8 cellular contexts compared by ENCODE assay signal in genomic region chr7:92717982-92718716, GRCh38.
A peak's percentile ranks its signal among the peaks of the same experiment; 100 is the strongest.
DNase-seq lines count a peak whose midpoint lies in the region; ATAC-seq and TF ChIP-seq lines count a peak whose summit lies in the region.

No MANE protein-coding gene starts in this region.

- peaks cover 0 to 29% (median 19%) of the 10 kb centered on the region in 4 donors for H3K4me1 ChIP-seq in transverse colon

- intact Hi-C loops in transverse colon (cut with DNase I; ENCODE audit: low total_unique reads), result loop anchor here (5.0 to 10.0 kb wide), 2 partner anchors 47 to 114 kb away; no protein-coding TSS in a partner anchor

- peak overlapping the region; percentile 82 to 91 (median 86) for H3K27ac ChIP-seq in transverse colon

- no peaks in the 10 kb centered on the region for H3K9me3 ChIP-seq in transverse colon

- TF ChIP-seq CTCF in transverse colon (IDR thresholded peaks at IDR 0.05), result no peak

- ATAC-seq in HG02642 (IDR thresholded peaks at IDR 0.05; ENCODE audit: poor library complexity, unreplicated experiment) (peak; percentile 60), GM19455 (IDR thresholded peaks at IDR 0.05; ENCODE audit: unreplicated experiment) (no peak)

- WGBS in transverse colon (ENCODE audit: low coverage in 1 of 2), 2 donors, result 20 to 28% methylated on average over 5 to 19 of the region's 19 CpGs

- no peak for TF ChIP-seq EP300 in transverse colon (IDR thresholded peaks at IDR 0.05; ENCODE audit: low read depth)

- in situ Hi-C loops in transverse colon (cut with MboI; ENCODE audit: low pct_ligation_motif_present in 1 of 4, low pct_unique_long_range_greater_than_20kb in 1 of 4, low sequenced_read_pairs in 3 of 4), result no loop called here

- no peaks in the 10 kb centered on the region for H3K27me3 ChIP-seq in transverse colon

- H3K4me3 ChIP-seq in transverse colon, result peak overlapping the region; percentile 5 to 48 (median 44)

- DNase-seq in DMS79 treated with DMSO at 0.1 percent for 48 hours (lab: John Stamatoyannopoulos, UW) (peak; percentile 61), NCI-H69 (lab: John Stamatoyannopoulos, UW) (peak; percentile 75), fibroblast of the conjunctiva (ENCODE audit: low read depth) (peak; percentile 32), pons (ENCODE audit: low spot score) (peak; percentile 94), transverse colon (peak; percentile 55)
- peak; percentile 68 to 72 for DNase-seq in activated T-cell treated with anti-CD3 and anti-CD28 coated beads, Interleukin-2, amount 50 U/mL, for 48 hours

- peak; percentile 33 for TF ChIP-seq POLR2A in transverse colon (IDR thresholded peaks at IDR 0.05)

- no peaks in the 10 kb centered on the region for H3K36me3 ChIP-seq in transverse colon

Comparison
In these comparisons a context has a peak if more than half of its experiments do, and no peak if none do; other contexts are left out.
1. DNase-seq: peak in every context shown above with its lines; median percentile 94 in pons; 75 in NCI-H69; 70 in activated T-cell treated with anti-CD3 and anti-CD28 coated beads, Interleukin-2, amount 50 U/mL, for 48 hours; 61 in DMS79 treated with DMSO at 0.1 percent for 48 hours; 55 in transverse colon; 32 in fibroblast of the conjunctiva.